Comparison of ENCODE assay signal across 8 cellular contexts in the genomic region with DNA sequence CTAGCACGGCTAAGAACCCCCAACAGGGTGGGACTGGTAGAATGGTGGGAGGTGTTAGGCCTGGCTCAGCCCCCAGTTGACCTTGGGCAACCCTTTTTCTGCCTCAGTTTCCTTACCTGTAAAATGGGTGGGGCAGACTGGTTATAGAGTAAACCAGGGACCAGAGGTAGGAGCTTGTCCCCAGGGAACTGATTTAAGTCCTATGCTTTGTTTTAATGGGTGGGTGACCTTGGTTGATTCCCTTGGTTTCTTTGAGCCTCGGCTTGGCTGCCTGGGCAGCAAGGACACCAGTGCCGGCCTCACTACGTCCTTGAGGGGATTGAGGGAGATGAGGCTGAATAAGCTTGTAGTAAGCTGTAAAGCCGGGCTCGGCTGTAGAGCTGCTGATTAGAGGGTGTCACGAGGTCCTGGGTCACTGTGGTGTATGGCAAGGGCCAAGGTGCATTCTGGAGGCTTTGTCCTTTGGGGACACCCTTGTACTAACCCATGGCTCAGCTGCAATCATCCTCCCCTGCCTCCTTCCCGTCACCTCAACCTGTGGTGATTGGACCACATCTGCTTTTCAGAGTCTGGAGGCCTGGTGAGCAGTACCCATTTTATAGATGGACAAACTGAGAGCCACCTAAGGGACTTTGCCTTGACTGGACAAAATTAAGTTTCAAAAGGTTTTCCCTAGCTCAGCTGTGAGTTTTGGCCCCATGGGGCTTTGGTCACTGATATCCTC. TPM values are rescaled to one million over a fixed set of nuclear protein-coding genes. Genes with fewer than 3 reads are reported as not detected.
DNase-seq lines count a peak whose midpoint lies in the region; ATAC-seq and TF ChIP-seq lines count a peak whose summit lies in the region.

No MANE protein-coding gene starts in this region.

- peak overlapping the region; percentile 97 for H3K4me3 Mint-ChIP-seq in activated naive CD4-positive, alpha-beta T cell treated with anti-CD3 and anti-CD28 coated beads, Interleukin-2, amount 50 U/mL, for 24 hours
- peak overlapping the region; percentile 100 for H3K4me3 Mint-ChIP-seq in memory B cell

- TF ChIP-seq CTCF in transverse colon (IDR thresholded peaks at IDR 0.05): no peak

- H3K27me3 Mint-ChIP-seq in activated naive CD4-positive, alpha-beta T cell treated with anti-CD3 and anti-CD28 coated beads, Interleukin-2, amount 50 U/mL, for 24 hours: no peaks in the 10 kb centered on the region
- H3K27me3 Mint-ChIP-seq in memory B cell: no peaks in the 10 kb centered on the region

- H3K36me3 Mint-ChIP-seq in activated naive CD4-positive, alpha-beta T cell treated with anti-CD3 and anti-CD28 coated beads, Interleukin-2, amount 50 U/mL, for 24 hours: peaks cover 9% of the 10 kb centered on the region
- peaks cover 11 to 28% of the 10 kb centered on the region in 2 donors for H3K36me3 Mint-ChIP-seq in activated naive CD4-positive, alpha-beta T cell treated with anti-CD3 and anti-CD28 coated beads, Interleukin-2, amount 50 U/mL, for 72 hours
- H3K36me3 Mint-ChIP-seq in memory B cell: peaks cover 3% of the 10 kb centered on the region

- peak overlapping the region in 3 of 4 donors; percentile 62 to 79 (median 73) for H3K4me3 ChIP-seq in transverse colon

- H3K27ac ChIP-seq in transverse colon: peak overlapping the region; percentile 90 to 96 (median 92)

- no peaks in the 10 kb centered on the region for H3K36me3 ChIP-seq in transverse colon

- in situ Hi-C loops in transverse colon (cut with MboI; ENCODE audit: low pct_ligation_motif_present in 1 of 4, low pct_unique_long_range_greater_than_20kb in 1 of 4, low sequenced_read_pairs in 3 of 4): no loop called here

- intact Hi-C loops in transverse colon (cut with DNase I; ENCODE audit: low total_unique reads): no loop called here

- H3K4me1 Mint-ChIP-seq in activated naive CD4-positive, alpha-beta T cell treated with anti-CD3 and anti-CD28 coated beads, Interleukin-2, amount 50 U/mL, for 24 hours: peaks cover 50% of the 10 kb centered on the region
- H3K4me1 Mint-ChIP-seq in memory B cell: peaks cover 44% of the 10 kb centered on the region

- H3K4me1 ChIP-seq in transverse colon: peaks cover 15 to 48% (median 32%) of the 10 kb centered on the region in 4 donors

- no peaks in the 10 kb centered on the region for H3K9me3 Mint-ChIP-seq in activated naive CD4-positive, alpha-beta T cell treated with anti-CD3 and anti-CD28 coated beads, Interleukin-2, amount 50 U/mL, for 24 hours
- no peaks in the 10 kb centered on the region for H3K9me3 Mint-ChIP-seq in activated naive CD4-positive, alpha-beta T cell treated with anti-CD3 and anti-CD28 coated beads, Interleukin-2, amount 50 U/mL, for 72 hours
- H3K9me3 Mint-ChIP-seq in memory B cell: no peaks in the 10 kb centered on the region

- no peak for DNase-seq in activated naive CD4-positive, alpha-beta T cell (lab: John Stamatoyannopoulos, UW)
- no peak for DNase-seq in activated naive CD4-positive, alpha-beta T cell treated with anti-CD3 and anti-CD28 coated beads, Interleukin-2, amount 50 U/mL, for 72 hours (ENCODE audit: low spot score in 2 of 2)
- DNase-seq in memory B cell (ENCODE audit: low spot score in 2 of 2) (no peak), transverse colon (no peak), SW480 (ENCODE audit: low spot score) (no peak)

- H3K27ac Mint-ChIP-seq in activated naive CD4-positive, alpha-beta T cell treated with anti-CD3 and anti-CD28 coated beads, Interleukin-2, amount 50 U/mL, for 24 hours: no peak overlapping the region
- peak overlapping the region; percentile 95 for H3K27ac Mint-ChIP-seq in activated naive CD4-positive, alpha-beta T cell treated with anti-CD3 and anti-CD28 coated beads, Interleukin-2, amount 50 U/mL, for 72 hours
- peak overlapping the region; percentile 47 for H3K27ac Mint-ChIP-seq in memory B cell

- WGBS in transverse colon (ENCODE audit: low coverage in 1 of 2), 2 donors: 55% methylated on average over 8 of the region's 8 CpGs; no CpG with 5 or more reads in 1 of the 2 donors

- ATAC-seq in activated naive CD4-positive, alpha-beta T cell treated with anti-CD3 and anti-CD28 coated beads, Interleukin-2, amount 50 U/mL, for 72 hours: no peak
- ATAC-seq in memory B cell (ENCODE audit: low read depth): no peak
- no peak for ATAC-seq in GM18511 (IDR thresholded peaks at IDR 0.05; ENCODE audit: unreplicated experiment)
- ATAC-seq in HG03159 (IDR thresholded peaks at IDR 0.05; ENCODE audit: unreplicated experiment): no peak

- no peak for TF ChIP-seq EP300 in transverse colon (IDR thresholded peaks at IDR 0.05; ENCODE audit: low read depth)

- H3K9me3 ChIP-seq in transverse colon: no peaks in the 10 kb centered on the region

- H3K27me3 ChIP-seq in transverse colon: peaks cover 4% of the 10 kb centered on the region

- no peak for TF ChIP-seq POLR2A in transverse colon (IDR thresholded peaks at IDR 0.05)

RNA-seq across cellular contexts. Expression of a gene that starts 2.2 kb away (rescaled TPM):
- total RNA-seq in activated naive CD4-positive, alpha-beta T cell treated with anti-CD3 and anti-CD28 coated beads, Interleukin-2, amount 50 U/mL, for 72 hours: 10 to 100 TPM; 52.7 to 71.9 TPM
- total RNA-seq in transverse colon: 10 to 100 TPM in 1 of 4 donors, 1 to 10 TPM in 3; 4.4 to 10.5 (median 7.7) TPM

Comparison
In these comparisons a context has a peak if more than half of its experiments do, and no peak if none do; other contexts are left out.
1. RNA of a gene that starts 2.2 kb away (total RNA-seq): 52.7 to 71.9 TPM in activated naive CD4-positive, alpha-beta T cell treated with anti-CD3 and anti-CD28 coated beads, Interleukin-2, amount 50 U/mL, for 72 hours; 4.4 to 10.5 TPM in transverse colon; every median in the first group is over 4 times any median in the second.